21 cellular contexts compared by ENCODE assay signal in the genomic region with DNA sequence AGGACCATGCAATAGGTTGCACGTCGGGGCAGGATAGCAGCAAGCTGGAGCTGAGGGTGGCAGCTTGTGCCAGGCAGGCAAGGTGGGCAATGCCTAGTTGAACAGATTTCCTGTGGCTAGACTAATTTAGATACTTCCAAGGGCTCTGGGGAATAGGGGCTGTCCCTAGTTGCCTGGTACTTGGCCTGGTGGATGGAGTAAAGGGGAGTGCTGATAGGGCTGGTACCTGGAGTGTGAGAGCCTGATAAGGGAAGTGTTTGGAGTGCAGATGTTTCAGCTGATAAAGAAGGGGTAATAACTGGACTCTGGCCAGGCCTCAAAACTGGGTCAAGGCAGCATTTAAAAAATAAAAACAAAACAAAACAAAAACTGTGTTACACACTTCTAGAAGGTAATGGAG.
DNase-seq lines count a peak whose midpoint lies in the region; ATAC-seq and TF ChIP-seq lines count a peak whose summit lies in the region.
"Had no signal": no experiment of that assay in that cellular context is flagged by ENCODE, and none has a peak within 500 bp of the region (broad histone marks: within the 10 kb centered on the region; RNA-seq: fewer than 3 reads in every experiment).

No MANE protein-coding gene starts in this region.

- no peaks in the 10 kb centered on the region for H3K36me3 Mint-ChIP-seq in Caco-2 (ENCODE audit: insufficient read depth, unreplicated experiment)
- H3K36me3 Mint-ChIP-seq: CD14-positive monocyte had no signal

- H3K9me3 ChIP-seq in aorta (ENCODE audit: control insufficient read depth, low read length), result no peaks in the 10 kb centered on the region
- no peaks in the 10 kb centered on the region for H3K9me3 ChIP-seq in Caco-2
- H3K9me3 ChIP-seq: BE2C, HAP-1 had no signal

- no peak for TF ChIP-seq CTCF in Caco-2 (IDR thresholded peaks at IDR 0.05; ENCODE audit: insufficient read depth in 1 of 2, low read depth in 1 of 2, low read length in 1 of 2, severe bottlenecking in 1 of 2, unreplicated experiment in 1 of 2)

- BruUV-seq in Caco-2 (replicated peaks; lab: Mats Ljungman, UMichigan), result no TSS peak

- no peak for TF ChIP-seq POLR2A in erythroblast (IDR thresholded peaks at IDR 0.05; ENCODE audit: low read length)

- H3K27me3 ChIP-seq in aorta (ENCODE audit: control insufficient read depth in 1 of 2, insufficient read depth in 2 of 2, low read length in 1 of 2) (no peaks in the 10 kb centered on the region), Caco-2 (replicated peaks; ENCODE audit: control insufficient read depth, insufficient read depth, low read length) (no peaks in the 10 kb centered on the region)
- H3K27me3 ChIP-seq: BE2C; BLaER1 treated with 17β-estradiol and CSF1 and Interleukin-3, amounts not matched to agents 10 nM and 100 nM had no signal

- peak; percentile 62 for DNase-seq in CMK (ENCODE audit: low read depth)
- peak; percentile 31 for DNase-seq in OCI-M1 (lab: John Stamatoyannopoulos, UW)
- DNase-seq in erythroblast (lab: John Stamatoyannopoulos, UW), result peak; percentile 47 to 83
- DNase-seq in aorta, result no peak
- DNase-seq in AG20443 (ENCODE audit: low spot score), result no peak
- DNase-seq in Caco-2, result no peak
- DNase-seq: AML-193; BE2C; CD4-positive, alpha-beta T cell; DMS 273 treated with DMSO at 0.1 percent for 48 hours; DMS79; EL; GDM1; GOT3; HFFc6 had no signal

- no peak overlapping the region for H3K27ac ChIP-seq in aorta (ENCODE audit: low read depth in 1 of 2, low read length in 2 of 2)
- H3K27ac ChIP-seq: 22Rv1; BLaER1 treated with 17β-estradiol and CSF1 and Interleukin-3, amounts not matched to agents 10 nM and 100 nM had no signal

- H3K9me3 Mint-ChIP-seq in Caco-2 (ENCODE audit: unreplicated experiment), result no peaks in the 10 kb centered on the region

- intact Hi-C loops in aorta (cut with DNase I) (no loop called here), Caco-2 (cut with micrococcal nuclease; ENCODE audit: unreplicated experiment) (no loop called here)

- no peaks in the 10 kb centered on the region for H3K36me3 ChIP-seq in aorta (ENCODE audit: control insufficient read depth in 1 of 2, insufficient read depth in 2 of 2, low read length in 1 of 2)
- no peaks in the 10 kb centered on the region for H3K36me3 ChIP-seq in Caco-2 (ENCODE audit: control insufficient read depth, insufficient read depth, low read length)
- H3K36me3 ChIP-seq: BE2C; BLaER1 treated with 17β-estradiol and CSF1 and Interleukin-3, amounts not matched to agents 10 nM and 100 nM; HAP-1 had no signal

- no peaks in the 10 kb centered on the region for H3K27me3 Mint-ChIP-seq in Caco-2 (ENCODE audit: insufficient read depth, unreplicated experiment)
- H3K27me3 Mint-ChIP-seq: CD4-positive, alpha-beta T cell had no signal

- POLR2A ChIA-PET in Caco-2 (lab: Charles Lee), result no interaction called here

- no peak overlapping the region for H3K27ac Mint-ChIP-seq in Caco-2 (ENCODE audit: unreplicated experiment)
- H3K27ac Mint-ChIP-seq: CD14-positive monocyte; CD4-positive, alpha-beta T cell; HFFc6 had no signal

- no peak overlapping the region for H3K4me3 Mint-ChIP-seq in Caco-2 (ENCODE audit: unreplicated experiment)
- H3K4me3 Mint-ChIP-seq: CD14-positive monocyte; CD4-positive, alpha-beta T cell; HFFc6 had no signal

- WGBS in aorta, 2 donors, result 89 to 94% methylated on average over 2 of the region's 2 CpGs

- no peak overlapping the region for H3K4me3 ChIP-seq in aorta (ENCODE audit: low read length in 2 of 2)
- H3K4me3 ChIP-seq in Caco-2 (ENCODE audit: low read depth, low read length), result no peak overlapping the region
- H3K4me3 ChIP-seq: BLaER1 treated with 17β-estradiol and CSF1 and Interleukin-3, amounts not matched to agents 10 nM and 100 nM; GM12878; HAP-1 had no signal

- no peaks in the 10 kb centered on the region for H3K4me1 ChIP-seq in aorta (ENCODE audit: control insufficient read depth in 1 of 2, insufficient read depth in 2 of 2, low read length in 2 of 2)
- no peaks in the 10 kb centered on the region for H3K4me1 ChIP-seq in Caco-2
- H3K4me1 ChIP-seq: BE2C; BLaER1 treated with 17β-estradiol and CSF1 and Interleukin-3, amounts not matched to agents 10 nM and 100 nM had no signal

- ATAC-seq in aorta (ENCODE audit: low FRiP score) (peak; percentile 56), HG02852 (IDR thresholded peaks at IDR 0.05; ENCODE audit: unreplicated experiment) (no peak)
- ATAC-seq: GM12878 had no signal

- no peaks in the 10 kb centered on the region for H3K4me1 Mint-ChIP-seq in Caco-2 (ENCODE audit: low read depth, unreplicated experiment)
- H3K4me1 Mint-ChIP-seq: CD14-positive monocyte had no signal

- CTCF ChIA-PET in Caco-2 (lab: Charles Lee), result no interaction called here

Comparison
In these comparisons a context has a peak if more than half of its experiments do, and no peak if none do; other contexts are left out.
1. DNase-seq: peak in CMK (single experiment), OCI-M1 (single experiment) and erythroblast (2 of 2); none in aorta (0 of 2), AG20443 (single experiment) and Caco-2 (0 of 2).